In genomic region chr15:72685925-72686794, GRCh38 we compare ENCODE assay signal across 1 cellular context.
TF ChIP-seq lines count a peak whose summit lies in the region.

TSS of gene BBS4 (plus strand) at chr15:72686207. CDS start at chr15:72686228, 21 bp downstream.
TSS of gene HIGD2B (minus strand) at chr15:72686182. CDS start at chr15:72676374, 9,808 bp downstream.

TF ChIP-seq in HepG2, 621 proteins besides CTCF, POLR2A, EP300 and RAD21 (continued from another document and continues in another):
- TF ChIP-seq AHDC1 (CRISPR knock-in tag; IDR thresholded peaks at IDR 0.05; ENCODE audit: borderline replicate concordance) (peak; percentile 74; the same call in 1 of the 2 replicates), DDIT3 (CRISPR knock-in tag; IDR thresholded peaks at IDR 0.05) (no peak), SSRP1 (CRISPR knock-in tag; IDR thresholded peaks at IDR 0.05) (no peak), SP4 (CRISPR knock-in tag; IDR thresholded peaks at IDR 0.05) (peak; percentile 77; the same call in 1 of the 2 replicates), CREB1 (IDR thresholded peaks at IDR 0.05) (peak; percentile 35), CREB1 (CRISPR knock-in tag; IDR thresholded peaks at IDR 0.05) (peak; percentile 75), ZNF446 (CRISPR knock-in tag; IDR thresholded peaks at IDR 0.05) (no peak; the same call in 1 of the 2 replicates), HIC2 (CRISPR knock-in tag; IDR thresholded peaks at IDR 0.05; ENCODE audit: low read depth) (no peak), NONO (IDR thresholded peaks at IDR 0.05) (no peak), NONO (CRISPR knock-in tag; conservative IDR thresholded peaks at IDR 0.05) (peak; percentile 62; the same call in 1 of the 2 replicates), U2AF1 (optimal IDR thresholded peaks at IDR 0.05; ENCODE audit: low read depth, low read length) (peak; percentile 80), ZNF710 (CRISPR knock-in tag; IDR thresholded peaks at IDR 0.05; ENCODE audit: borderline replicate concordance) (peak; percentile 69; the same call in 1 of the 2 replicates), MXD3 (CRISPR knock-in tag; IDR thresholded peaks at IDR 0.05) (peak; percentile 60; the same call in 1 of the 2 replicates), ZNF674 (CRISPR knock-in tag; IDR thresholded peaks at IDR 0.05; ENCODE audit: low read depth) (no peak), ZBTB40 (IDR thresholded peaks at IDR 0.05) (peak; percentile 62), ZBTB40 (CRISPR knock-in tag; IDR thresholded peaks at IDR 0.05) (no peak), HOXA3 (CRISPR knock-in tag; IDR thresholded peaks at IDR 0.05) (peak; percentile 84), ZNF224 (CRISPR knock-in tag; IDR thresholded peaks at IDR 0.05) (peak; percentile 61; the same call in 1 of the 2 replicates), ZBTB38 (CRISPR knock-in tag; IDR thresholded peaks at IDR 0.05) (peak; percentile 60; the same call in 1 of the 2 replicates), SRSF9 (IDR thresholded peaks at IDR 0.05; ENCODE audit: borderline replicate concordance, insufficient read depth, low read depth, low read length, poor library complexity, severe bottlenecking) (no peak), ZNF841 (CRISPR knock-in tag; IDR thresholded peaks at IDR 0.05; ENCODE audit: borderline replicate concordance) (no peak), ZNF605 (CRISPR knock-in tag; IDR thresholded peaks at IDR 0.05) (peak; percentile 65; the same call in 1 of the 2 replicates), MEIS1 (CRISPR knock-in tag; IDR thresholded peaks at IDR 0.05; ENCODE audit: borderline replicate concordance) (0 out of 2 replicates have a peak, but pooled peaks have one; percentile 47), ZFP91 (CRISPR knock-in tag; IDR thresholded peaks at IDR 0.05; ENCODE audit: borderline replicate concordance) (peak; percentile 71; the same call in 1 of the 2 replicates), MTF2 (CRISPR knock-in tag; IDR thresholded peaks at IDR 0.05; ENCODE audit: borderline replicate concordance) (no peak), IKZF5 (CRISPR knock-in tag; IDR thresholded peaks at IDR 0.05) (peak; percentile 63; the same call in 1 of the 2 replicates), PPARG (CRISPR knock-in tag; conservative IDR thresholded peaks at IDR 0.05) (no peak), SAP130 (CRISPR knock-in tag; IDR thresholded peaks at IDR 0.05; ENCODE audit: low read depth) (peak; percentile 98), GATAD1 (CRISPR knock-in tag; IDR thresholded peaks at IDR 0.05) (peak; percentile 81), HOXA7 (CRISPR knock-in tag; IDR thresholded peaks at IDR 0.05) (no peak), SETDB1 (CRISPR knock-in tag; IDR thresholded peaks at IDR 0.05; ENCODE audit: borderline replicate concordance) (no peak), ERF (CRISPR knock-in tag; IDR thresholded peaks at IDR 0.05) (peak; percentile 79), FOXM1 (CRISPR knock-in tag; IDR thresholded peaks at IDR 0.05) (no peak), KDM5B (CRISPR knock-in tag; IDR thresholded peaks at IDR 0.05; ENCODE audit: borderline replicate concordance) (peak; percentile 73; the same call in 1 of the 2 replicates), ZNF263 (CRISPR knock-in tag; IDR thresholded peaks at IDR 0.05) (peak; percentile 91), ZSCAN20 (CRISPR knock-in tag; IDR thresholded peaks at IDR 0.05; ENCODE audit: borderline replicate concordance) (no peak; the same call in 1 of the 2 replicates), ZMYM4 (CRISPR knock-in tag; IDR thresholded peaks at IDR 0.05) (peak; percentile 48; the same call in 1 of the 2 replicates)
